In genomic region chr9:36248061-36248460, GRCh38 we compare ENCODE assay signal across 8 cellular contexts. TPM values are rescaled to one million over a fixed set of nuclear protein-coding genes. Genes with fewer than 3 reads are reported as not detected.
DNase-seq lines count a peak whose midpoint lies in the region; ATAC-seq, FAIRE-seq and TF ChIP-seq lines count a peak whose summit lies in the region.
"Not testable (repeated sequence)": the region's sequence is repeated elsewhere in the genome, so short reads cannot be mapped to it uniquely, and the experiment has no call there.

No MANE protein-coding gene starts in this region.

- intact Hi-C loops in PC-3 (cut with micrococcal nuclease): not testable (repeated sequence)

- ATAC-seq in GM23338: not testable (repeated sequence)
- ATAC-seq in PC-3 (peak; percentile 59), esophagus mucosa (peak; percentile 80), left lobe of liver (peak; percentile 29)
- peak; percentile 51 to 76 for ATAC-seq in activated naive CD4-positive, alpha-beta T cell treated with anti-CD3 and anti-CD28 coated beads, Interleukin-2, amount 50 U/mL, for 72 hours

- H3K27me3 Mint-ChIP-seq in GM23338 (ENCODE audit: insufficient read depth, low read depth, poor library complexity): not testable (repeated sequence)

- H3K27ac ChIP-seq in GM23338 (ENCODE audit: low read depth); PC-3 (ENCODE audit: low read length); small intestine (ENCODE audit: low read depth in 1 of 2, low read length in 1 of 2): not testable (repeated sequence)

- 47 to 59% (median 58%) methylated on average over 8 of the region's 8 CpGs for WGBS in small intestine, 3 donors

- H3K9me2 ChIP-seq in GM23338 (ENCODE audit: insufficient read depth); PC-3 (replicated peaks; ENCODE audit: low read length): not testable (repeated sequence)

- TF ChIP-seq CTCF in GM23338 (conservative IDR thresholded peaks at IDR 0.05; ENCODE audit: low read depth in 2 of 2) (peak in 1 of 2 experiments; percentile 36; a peak in 2 of 4 replicates), PC-3 (conservative IDR thresholded peaks at IDR 0.05; ENCODE audit: low read depth, low read length) (peak; percentile 54)

- H3K36me3 ChIP-seq in GM23338 (ENCODE audit: insufficient read depth); PC-3 (ENCODE audit: low read depth, low read length); small intestine (ENCODE audit: control insufficient read depth in 2 of 2, insufficient read depth in 2 of 2, low read length in 2 of 2): not testable (repeated sequence)

- not testable (repeated sequence) for H3K9me3 Mint-ChIP-seq in GM23338; activated naive CD4-positive, alpha-beta T cell treated with anti-CD3 and anti-CD28 coated beads, Interleukin-2, amount 50 U/mL, for 72 hours

- DNase-seq in CD1c-positive myeloid dendritic cell (ENCODE audit: extremely low spot score) (peak; percentile 57), GM23338 (ENCODE audit: low spot score) (peak; percentile 26), NCI-H1092 treated with DMSO at 0.1 percent for 48 hours (lab: John Stamatoyannopoulos, UW) (peak; percentile 17), PC-3 (peak; percentile 67), small intestine (peak; percentile 57)
- not testable (repeated sequence) for DNase-seq in activated naive CD4-positive, alpha-beta T cell treated with anti-CD3 and anti-CD28 coated beads, Interleukin-2, amount 50 U/mL, for 72 hours (ENCODE audit: low spot score in 2 of 2); left lobe of liver (ENCODE audit: low spot score)

- H3K79me2 ChIP-seq in GM23338 (replicated peaks; ENCODE audit: insufficient read depth); PC-3 (ENCODE audit: low read length): not testable (repeated sequence)

- not testable (repeated sequence) for H3K27me3 ChIP-seq in GM23338 (ENCODE audit: insufficient read depth); PC-3 (ENCODE audit: low read length); small intestine (ENCODE audit: control insufficient read depth in 2 of 2, insufficient read depth in 2 of 2, low read length in 2 of 2)

- not testable (repeated sequence) for H4K20me1 ChIP-seq in GM23338 (replicated peaks; ENCODE audit: insufficient read depth); PC-3 (ENCODE audit: low read length)

- not testable (repeated sequence) for H3K4me3 ChIP-seq in GM23338; PC-3 (ENCODE audit: low read length); small intestine (ENCODE audit: low read depth in 1 of 2, low read length in 2 of 2)

- H3K27ac Mint-ChIP-seq in GM23338; activated naive CD4-positive, alpha-beta T cell treated with anti-CD3 and anti-CD28 coated beads, Interleukin-2, amount 50 U/mL, for 72 hours: not testable (repeated sequence)

- CTCF ChIA-PET in PC-3 (lab: Charles Lee): not testable (repeated sequence)

- H3K4me1 ChIP-seq in GM23338 (ENCODE audit: insufficient read depth); PC-3 (ENCODE audit: insufficient read depth, low read length); small intestine (ENCODE audit: control insufficient read depth in 2 of 2, insufficient read depth in 1 of 2, low read depth in 1 of 2, low read length in 1 of 2): not testable (repeated sequence)

- H3K36me3 Mint-ChIP-seq in GM23338 (ENCODE audit: low read depth): peaks cover 12% of the 10 kb centered on the region
- H3K36me3 Mint-ChIP-seq in activated naive CD4-positive, alpha-beta T cell treated with anti-CD3 and anti-CD28 coated beads, Interleukin-2, amount 50 U/mL, for 72 hours: not testable (repeated sequence)

- not testable (repeated sequence) for H3F3A ChIP-seq in GM23338 (replicated peaks; ENCODE audit: low read depth); PC-3 (ENCODE audit: low read length, unreplicated experiment)

- H3K9me3 ChIP-seq in PC-3 (ENCODE audit: low read length); small intestine (ENCODE audit: control insufficient read depth, low read depth): not testable (repeated sequence)

- not testable (repeated sequence) for H3K9ac ChIP-seq in PC-3 (ENCODE audit: low read length)

- not testable (repeated sequence) for BruUV-seq in PC-3 (replicated peaks; lab: Mats Ljungman, UMichigan)

- H3K4me2 ChIP-seq in GM23338; PC-3 (ENCODE audit: low read length): not testable (repeated sequence)

- not testable (repeated sequence) for H3K4me3 Mint-ChIP-seq in GM23338

- H3K4me1 Mint-ChIP-seq in GM23338: not testable (repeated sequence)

- POLR2A ChIA-PET in PC-3 (lab: Charles Lee; ENCODE audit: unreplicated experiment): interaction anchor here (0.6 kb wide), 1 partner anchor 1869 kb away, joined by 4 read pairs; no protein-coding TSS in a partner anchor

- FAIRE-seq in small intestine (lab: Jason Lieb, UNC): not testable (repeated sequence)

- not testable (repeated sequence) for H2AFZ ChIP-seq in GM23338; PC-3 (ENCODE audit: low read length)

RNA-seq across cellular contexts. Expression of gene GNE, which starts 10.2 kb away (rescaled TPM):
- 10.9 and 15.7 TPM in 2 replicates for total RNA-seq in GM23338 (2014; rRNA removed; shearing (Covaris generic))
- 2.2 and 2.3 TPM in 2 replicates for polyA plus RNA-seq in GM23338 (2016; fragmentation: Nextera tagmentation; extraction: Ambion mirVana)
- 10.2 and 10.9 TPM in 2 replicates for total RNA-seq in PC-3 (2014; rRNA removed)
- total RNA-seq in activated naive CD4-positive, alpha-beta T cell treated with anti-CD3 and anti-CD28 coated beads, Interleukin-2, amount 50 U/mL, for 72 hours: 10 to 100 TPM; 10.0 to 18.4 TPM
- total RNA-seq in esophagus mucosa: 7.4 TPM
- total RNA-seq in left lobe of liver: 94.4 TPM
- polyA plus RNA-seq in small intestine: 1 to 10 TPM; 3.6 to 6.0 (median 3.8) TPM

RNA-seq across cellular contexts. Expression of gene CLTA, which starts 57.3 kb away (rescaled TPM):
- total RNA-seq in GM23338 (2014; rRNA removed; shearing (Covaris generic)): 259 and 288 TPM in 2 replicates
- 223 and 229 TPM in 2 replicates for polyA plus RNA-seq in GM23338 (2016; fragmentation: Nextera tagmentation; extraction: Ambion mirVana)
- 259 and 266 TPM in 2 replicates for total RNA-seq in PC-3 (2014; rRNA removed)
- total RNA-seq in activated naive CD4-positive, alpha-beta T cell treated with anti-CD3 and anti-CD28 coated beads, Interleukin-2, amount 50 U/mL, for 72 hours: 100 to 1,000 TPM in 1 of 2 donors, 10 to 100 TPM in 1; 77.0 to 127 TPM
- total RNA-seq in esophagus mucosa: 169 TPM
- total RNA-seq in left lobe of liver: 61.8 TPM
- 100 to 1,000 TPM; 176 to 279 (median 276) TPM for polyA plus RNA-seq in small intestine
